In genomic region chrX:153708415-153708814, GRCh38 we compare ENCODE assay signal across 8 cellular contexts. TPM values are rescaled to one million over a fixed set of nuclear protein-coding genes. Genes with fewer than 3 reads are reported as not detected.
A peak's percentile ranks its signal among the peaks of the same experiment; 100 is the strongest.
DNase-seq lines count a peak whose midpoint lies in the region; ATAC-seq and TF ChIP-seq lines count a peak whose summit lies in the region.

No MANE protein-coding gene starts in this region.

- H3K27ac ChIP-seq in GM23338 (ENCODE audit: low read depth) (no peak overlapping the region), left ventricle myocardium inferior (replicated peaks) (peak overlapping the region; percentile 85)

- no peaks in the 10 kb centered on the region for H3K79me2 ChIP-seq in GM23338 (replicated peaks; ENCODE audit: insufficient read depth)

- no peak overlapping the region for H3K9ac ChIP-seq in adipocyte (ENCODE audit: low read length)

- peaks cover 9% of the 10 kb centered on the region for H3K4me1 Mint-ChIP-seq in GM23338

- H3K4me3 Mint-ChIP-seq in GM23338: no peak overlapping the region

- H3K36me3 ChIP-seq in BJ (ENCODE audit: control insufficient read depth, insufficient read depth, low read length): peaks cover 7% of the 10 kb centered on the region
- no peaks in the 10 kb centered on the region for H3K36me3 ChIP-seq in GM23338 (ENCODE audit: insufficient read depth)
- peaks cover 42% of the 10 kb centered on the region for H3K36me3 ChIP-seq in adipocyte (ENCODE audit: control insufficient read depth, insufficient read depth, low read length, severe bottlenecking)
- H3K36me3 ChIP-seq in left ventricle myocardium inferior: peaks cover 4% of the 10 kb centered on the region

- POLR2A ChIA-PET in BJ (lab: Charles Lee): no interaction called here

- intact Hi-C loops in left ventricle myocardium inferior (cut with micrococcal nuclease): no loop called here

- no peaks in the 10 kb centered on the region for H3F3A ChIP-seq in GM23338 (replicated peaks; ENCODE audit: low read depth)

- no peaks in the 10 kb centered on the region; the same call in 2 of the 3 replicates for H3K9me3 Mint-ChIP-seq in GM23338

- no peak overlapping the region for H3K4me2 ChIP-seq in GM23338

- CTCF ChIA-PET in BJ (lab: Yijun Ruan, JAX): interaction anchor here (0.6 to 2.5 kb wide), 6 partner anchors 21 to 169 kb away, joined by 3 to 8 read pairs (median 3); partner anchors contain the start of gene SLC6A8

- no peak overlapping the region for H2AFZ ChIP-seq in GM23338

- peaks cover 27% of the 10 kb centered on the region for H3K36me3 Mint-ChIP-seq in GM23338 (ENCODE audit: low read depth)

- no peaks in the 10 kb centered on the region for H3K27me3 ChIP-seq in BJ (ENCODE audit: control insufficient read depth, insufficient read depth, low read length)
- no peaks in the 10 kb centered on the region for H3K27me3 ChIP-seq in GM23338 (ENCODE audit: insufficient read depth)
- H3K27me3 ChIP-seq in adipocyte (replicated peaks; ENCODE audit: control insufficient read depth, insufficient read depth, low read length): peaks cover 4% of the 10 kb centered on the region
- H3K27me3 ChIP-seq in left ventricle myocardium inferior (ENCODE audit: low read depth): no peaks in the 10 kb centered on the region

- DNase-seq in BJ (ENCODE audit: low read depth) (peak; percentile 39), GM23338 (ENCODE audit: low spot score) (peak; percentile 73), NOMO-1 treated with DMSO at 0.1 percent for 48 hours (lab: John Stamatoyannopoulos, UW; ENCODE audit: unreplicated experiment) (peak; percentile 15), adipocyte (ENCODE audit: low read depth) (peak; percentile 82), left ventricle myocardium inferior (peak; percentile 55), retinal pigment epithelial cell (ENCODE audit: low read depth) (peak; percentile 66)

- no peaks in the 10 kb centered on the region for H3K9me2 ChIP-seq in GM23338 (ENCODE audit: insufficient read depth)

- H3K27ac Mint-ChIP-seq in GM23338: no peak overlapping the region

- H3K27me3 Mint-ChIP-seq in GM23338 (ENCODE audit: insufficient read depth, low read depth, poor library complexity): peaks cover 1% of the 10 kb centered on the region

- TF ChIP-seq CTCF in BJ (IDR thresholded peaks at IDR 0.05; ENCODE audit: insufficient read depth, low read depth, low read length) (peak; percentile 73), GM23338 (conservative IDR thresholded peaks at IDR 0.05; ENCODE audit: low read depth in 2 of 2) (peak; percentile 42 to 65), left ventricle myocardium inferior (IDR thresholded peaks at IDR 0.05; ENCODE audit: borderline replicate concordance) (peak; percentile 64), retinal pigment epithelial cell (conservative IDR thresholded peaks at IDR 0.05; ENCODE audit: low read depth, low read length) (peak; percentile 73)

- no peak overlapping the region for H3K4me3 ChIP-seq in BJ (ENCODE audit: low read depth, low read length)
- no peak overlapping the region for H3K4me3 ChIP-seq in GM23338
- no peak overlapping the region for H3K4me3 ChIP-seq in adipocyte (ENCODE audit: low read length)
- H3K4me3 ChIP-seq in left ventricle myocardium inferior: no peak overlapping the region
- H3K4me3 ChIP-seq in retinal pigment epithelial cell (ENCODE audit: low read length): no peak overlapping the region

- no peaks in the 10 kb centered on the region for H3K9me3 ChIP-seq in adipocyte (ENCODE audit: control insufficient read depth, low read length)
- no peaks in the 10 kb centered on the region for H3K9me3 ChIP-seq in left ventricle myocardium inferior (replicated peaks)

- H3K4me1 ChIP-seq in GM23338 (ENCODE audit: insufficient read depth) (no peaks in the 10 kb centered on the region), adipocyte (ENCODE audit: control insufficient read depth, insufficient read depth, low read length) (no peaks in the 10 kb centered on the region), left ventricle myocardium inferior (peaks cover 38% of the 10 kb centered on the region)

- no peaks in the 10 kb centered on the region; the same call in 1 of the 2 replicates for H4K20me1 ChIP-seq in GM23338 (replicated peaks; ENCODE audit: insufficient read depth)

- peak; percentile 89 for ATAC-seq in GM23338
- no peak for ATAC-seq in GM19035 (IDR thresholded peaks at IDR 0.05; ENCODE audit: unreplicated experiment)
- no peak for ATAC-seq in GM21786 (IDR thresholded peaks at IDR 0.05; ENCODE audit: unreplicated experiment)

TF ChIP-seq in GM23338, 12 proteins besides CTCF, POLR2A, EP300 and RAD21 (continues in another document):
- TF ChIP-seq EZH2phosphoT487 (IDR thresholded peaks at IDR 0.05; ENCODE audit: unreplicated experiment) (no peak), JUNB (IDR thresholded peaks at IDR 0.05; ENCODE audit: unreplicated experiment) (no peak), ZNF114 (CRISPR knock-in tag; IDR thresholded peaks at IDR 0.05) (no peak), EZH2 (IDR thresholded peaks at IDR 0.05; ENCODE audit: low read depth, unreplicated experiment) (no peak), CREB1 (CRISPR knock-in tag; IDR thresholded peaks at IDR 0.05; ENCODE audit: low read depth) (no peak), POLR2AphosphoS5 (IDR thresholded peaks at IDR 0.05; ENCODE audit: low read depth) (no peak), STAT1 (IDR thresholded peaks at IDR 0.05; ENCODE audit: unreplicated experiment) (no peak), NANOG (IDR thresholded peaks at IDR 0.05; ENCODE audit: borderline replicate concordance) (no peak)
- TF ChIP-seq, protein P1, sequence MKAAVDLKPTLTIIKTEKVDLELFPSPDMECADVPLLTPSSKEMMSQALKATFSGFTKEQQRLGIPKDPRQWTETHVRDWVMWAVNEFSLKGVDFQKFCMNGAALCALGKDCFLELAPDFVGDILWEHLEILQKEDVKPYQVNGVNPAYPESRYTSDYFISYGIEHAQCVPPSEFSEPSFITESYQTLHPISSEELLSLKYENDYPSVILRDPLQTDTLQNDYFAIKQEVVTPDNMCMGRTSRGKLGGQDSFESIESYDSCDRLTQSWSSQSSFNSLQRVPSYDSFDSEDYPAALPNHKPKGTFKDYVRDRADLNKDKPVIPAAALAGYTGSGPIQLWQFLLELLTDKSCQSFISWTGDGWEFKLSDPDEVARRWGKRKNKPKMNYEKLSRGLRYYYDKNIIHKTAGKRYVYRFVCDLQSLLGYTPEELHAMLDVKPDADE (IDR thresholded peaks at IDR 0.05): no peak
- TF ChIP-seq, protein P2, sequence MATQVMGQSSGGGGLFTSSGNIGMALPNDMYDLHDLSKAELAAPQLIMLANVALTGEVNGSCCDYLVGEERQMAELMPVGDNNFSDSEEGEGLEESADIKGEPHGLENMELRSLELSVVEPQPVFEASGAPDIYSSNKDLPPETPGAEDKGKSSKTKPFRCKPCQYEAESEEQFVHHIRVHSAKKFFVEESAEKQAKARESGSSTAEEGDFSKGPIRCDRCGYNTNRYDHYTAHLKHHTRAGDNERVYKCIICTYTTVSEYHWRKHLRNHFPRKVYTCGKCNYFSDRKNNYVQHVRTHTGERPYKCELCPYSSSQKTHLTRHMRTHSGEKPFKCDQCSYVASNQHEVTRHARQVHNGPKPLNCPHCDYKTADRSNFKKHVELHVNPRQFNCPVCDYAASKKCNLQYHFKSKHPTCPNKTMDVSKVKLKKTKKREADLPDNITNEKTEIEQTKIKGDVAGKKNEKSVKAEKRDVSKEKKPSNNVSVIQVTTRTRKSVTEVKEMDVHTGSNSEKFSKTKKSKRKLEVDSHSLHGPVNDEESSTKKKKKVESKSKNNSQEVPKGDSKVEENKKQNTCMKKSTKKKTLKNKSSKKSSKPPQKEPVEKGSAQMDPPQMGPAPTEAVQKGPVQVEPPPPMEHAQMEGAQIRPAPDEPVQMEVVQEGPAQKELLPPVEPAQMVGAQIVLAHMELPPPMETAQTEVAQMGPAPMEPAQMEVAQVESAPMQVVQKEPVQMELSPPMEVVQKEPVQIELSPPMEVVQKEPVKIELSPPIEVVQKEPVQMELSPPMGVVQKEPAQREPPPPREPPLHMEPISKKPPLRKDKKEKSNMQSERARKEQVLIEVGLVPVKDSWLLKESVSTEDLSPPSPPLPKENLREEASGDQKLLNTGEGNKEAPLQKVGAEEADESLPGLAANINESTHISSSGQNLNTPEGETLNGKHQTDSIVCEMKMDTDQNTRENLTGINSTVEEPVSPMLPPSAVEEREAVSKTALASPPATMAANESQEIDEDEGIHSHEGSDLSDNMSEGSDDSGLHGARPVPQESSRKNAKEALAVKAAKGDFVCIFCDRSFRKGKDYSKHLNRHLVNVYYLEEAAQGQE (IDR thresholded peaks at IDR 0.05; ENCODE audit: unreplicated experiment): no peak

RNA-seq across cellular contexts. Expression of gene BCAP31, which starts 15.8 kb away (rescaled TPM):
- polyA plus RNA-seq in BJ (2011; rRNA removed) (204 and 222 TPM in 2 replicates), GM23338 (2016; fragmentation: Nextera tagmentation; extraction: Ambion mirVana) (136 and 145 TPM in 2 replicates)
- 73.3 and 109 TPM in 2 replicates for polyA minus RNA-seq in BJ (2011; rRNA and poly(A)+ RNA removed)
- total RNA-seq in GM23338 (2014; rRNA removed; shearing (Covaris generic)): 85.0 and 104 TPM in 2 replicates
- total RNA-seq in left ventricle myocardium inferior: 80.8 TPM

RNA-seq across cellular contexts. Expression of gene ABCD1, which starts 16.2 kb away (rescaled TPM):
- polyA plus RNA-seq in BJ (2011; rRNA removed): 4.3 and 9.2 TPM in 2 replicates
- 6.6 and 8.2 TPM in 2 replicates for polyA minus RNA-seq in BJ (2011; rRNA and poly(A)+ RNA removed)
- 4.0 and 8.9 TPM in 2 replicates for total RNA-seq in GM23338 (2014; rRNA removed; shearing (Covaris generic))
- 2.4 and 2.9 TPM in 2 replicates for polyA plus RNA-seq in GM23338 (2016; fragmentation: Nextera tagmentation; extraction: Ambion mirVana)
- 16.0 TPM for total RNA-seq in left ventricle myocardium inferior

RNA-seq across cellular contexts. Expression of gene SLC6A8, which starts 20.7 kb away (rescaled TPM):
- polyA plus RNA-seq in BJ (2011; rRNA removed) (8.3 and 11.9 TPM in 2 replicates), GM23338 (2016; fragmentation: Nextera tagmentation; extraction: Ambion mirVana) (19.5 and 22.2 TPM in 2 replicates)
- 21.5 and 24.3 TPM in 2 replicates for polyA minus RNA-seq in BJ (2011; rRNA and poly(A)+ RNA removed)
- 61.9 and 68.6 TPM in 2 replicates for total RNA-seq in GM23338 (2014; rRNA removed; shearing (Covaris generic))
- 229 TPM for total RNA-seq in left ventricle myocardium inferior

RNA-seq across cellular contexts. Expression of gene PNCK, which starts 34.8 kb away (rescaled TPM):
- polyA plus RNA-seq in BJ (2011; rRNA removed): 0.22 and 0.28 TPM in 2 replicates
- not detected in 2 replicates for polyA minus RNA-seq in BJ (2011; rRNA and poly(A)+ RNA removed)
- 5.4 and 11.9 TPM in 2 replicates for total RNA-seq in GM23338 (2014; rRNA removed; shearing (Covaris generic))
- 3.0 and 3.5 TPM in 2 replicates for polyA plus RNA-seq in GM23338 (2016; fragmentation: Nextera tagmentation; extraction: Ambion mirVana)
- 6.1 TPM for total RNA-seq in left ventricle myocardium inferior

RNA-seq across cellular contexts. Expression of gene PLXNB3, which starts 55.6 kb away (rescaled TPM):
- 4.7 and 8.2 TPM in 2 replicates for polyA plus RNA-seq in BJ (2011; rRNA removed)
- 4.5 and 5.2 TPM in 2 replicates for polyA minus RNA-seq in BJ (2011; rRNA and poly(A)+ RNA removed)
- 3.2 and 4.1 TPM in 2 replicates for total RNA-seq in GM23338 (2014; rRNA removed; shearing (Covaris generic))
- 0.30 and 0.70 TPM in 2 replicates for polyA plus RNA-seq in GM23338 (2016; fragmentation: Nextera tagmentation; extraction: Ambion mirVana)
- total RNA-seq in left ventricle myocardium inferior: 2.9 TPM

Comparison
In these comparisons a context has a peak if more than half of its experiments do, and no peak if none do; other contexts are left out.
1. DNase-seq: peak in every context shown above with its lines; median percentile 82 in adipocyte; 73 in GM23338; 66 in retinal pigment epithelial cell; 55 in left ventricle myocardium inferior; 39 in BJ; 15 in NOMO-1 treated with DMSO at 0.1 percent for 48 hours.